Comparison of ENCODE assay signal across 9 cellular contexts in the genomic region with DNA sequence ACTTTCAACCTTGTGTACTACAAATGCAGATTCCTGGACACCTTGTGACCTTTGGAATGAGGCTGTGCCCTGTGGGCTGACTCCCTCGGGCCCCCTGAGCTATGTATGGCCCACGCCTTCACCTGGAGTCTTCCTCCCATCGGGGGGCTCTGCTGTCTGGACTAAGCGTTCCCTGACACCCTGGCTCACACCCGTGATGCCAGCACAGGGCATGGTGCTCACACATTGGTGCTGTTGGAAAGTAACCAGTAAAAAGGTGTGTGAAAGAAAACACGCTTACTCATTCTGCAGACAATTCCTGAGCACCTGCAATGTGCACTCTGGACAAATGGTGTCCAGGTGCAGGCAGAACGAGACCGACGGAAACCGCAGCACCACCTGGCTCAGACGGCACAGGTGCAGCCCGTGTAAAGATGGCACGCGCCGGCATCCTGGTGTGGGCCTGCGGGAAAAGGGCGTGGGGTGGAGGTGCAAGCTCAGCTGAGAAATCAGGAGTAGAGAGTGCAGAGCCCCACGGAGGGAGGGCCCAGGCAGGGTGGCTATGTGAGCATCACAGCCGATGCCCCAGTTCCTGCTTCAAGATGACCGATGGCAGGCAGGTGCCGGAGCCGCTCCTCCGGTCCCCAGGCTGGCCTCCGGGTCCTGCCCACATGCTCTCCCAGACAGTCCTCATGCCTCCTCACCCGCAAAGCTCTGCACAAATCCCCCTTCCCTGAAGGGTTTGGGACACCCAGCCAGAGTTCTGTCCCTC. TPM values are rescaled to one million over a fixed set of nuclear protein-coding genes. Genes with fewer than 3 reads are reported as not detected.
DNase-seq lines count a peak whose midpoint lies in the region; ATAC-seq, FAIRE-seq and TF ChIP-seq lines count a peak whose summit lies in the region.
"Had no signal": no experiment of that assay in that cellular context is flagged by ENCODE, and none has a peak within 500 bp of the region (broad histone marks: within the 10 kb centered on the region; RNA-seq: fewer than 3 reads in every experiment).

No MANE protein-coding gene starts in this region.

- DNase-seq in NCI-H748 (lab: John Stamatoyannopoulos, UW; ENCODE audit: unreplicated experiment) (peak; percentile 51), NCI-H748 treated with DMSO at 0.1 percent for 48 hours (lab: John Stamatoyannopoulos, UW) (no peak), HepG2 (ENCODE audit: low spot score) (no peak), suprapubic skin (ENCODE audit: low spot score in 2 of 2) (peak; percentile 44 to 70), germinal center (ENCODE audit: low spot score) (no peak), GM10248 (ENCODE audit: extremely low spot score) (no peak), NCI-H1436 (lab: John Stamatoyannopoulos, UW) (no peak)

- H3K4me1 ChIP-seq in HepG2 (ENCODE audit: insufficient read depth, low read length) (peaks cover 55% of the 10 kb centered on the region), suprapubic skin (peaks cover 7% of the 10 kb centered on the region)

- no TSS peak for BruUV-seq in HepG2 (replicated peaks; lab: Mats Ljungman, UMichigan)

- H3K27me3 ChIP-seq in SU-DHL-6 (ENCODE audit: low read length) (no peaks in the 10 kb centered on the region), HepG2 (ENCODE audit: control insufficient read depth in 1 of 2, insufficient read depth in 2 of 2, low read length in 2 of 2) (no peaks in the 10 kb centered on the region), suprapubic skin (no peaks in the 10 kb centered on the region)

- TF ChIP-seq CTCF in SU-DHL-6 (IDR thresholded peaks at IDR 0.05; ENCODE audit: insufficient read depth, low read length, poor library complexity, severe bottlenecking) (no peak), HepG2 (CRISPR knock-in tag; IDR thresholded peaks at IDR 0.05) (no peak), suprapubic skin (IDR thresholded peaks at IDR 0.05) (no peak), GM10248 (IDR thresholded peaks at IDR 0.05; ENCODE audit: control extremely low read depth, extremely low read depth, low read depth, missing control alignments) (no peak)

- WGBS in HepG2 (ENCODE audit: low lambda C conversion rate), result 91% methylated on average over 20 of the region's 25 CpGs
- WGBS in suprapubic skin, result 93% methylated on average over 25 of the region's 25 CpGs

- no peak overlapping the region for H2AFZ ChIP-seq in SU-DHL-6 (ENCODE audit: low read depth, low read length, severe bottlenecking)
- H2AFZ ChIP-seq in HepG2 (ENCODE audit: low read length), result no peak overlapping the region

- peaks cover 81% of the 10 kb centered on the region for H3K79me2 ChIP-seq in SU-DHL-6 (ENCODE audit: insufficient read depth, low read length)
- H3K79me2 ChIP-seq in HepG2 (ENCODE audit: insufficient read depth, low read length), result peaks cover 92% of the 10 kb centered on the region

- TF ChIP-seq EP300 in HepG2 (IDR thresholded peaks at IDR 0.05; ENCODE audit: low read depth in 2 of 2, low read length in 2 of 2) (no peak), HepG2 (CRISPR knock-in tag; IDR thresholded peaks at IDR 0.05; ENCODE audit: borderline replicate concordance) (no peak), suprapubic skin (IDR thresholded peaks at IDR 0.05) (no peak)

- FAIRE-seq in HepG2 (lab: Jason Lieb, UNC), result no peak

- H3K36me3 ChIP-seq in SU-DHL-6 (ENCODE audit: low read length), result no peaks in the 10 kb centered on the region
- H3K36me3 ChIP-seq in HepG2 (replicated peaks in 1 of 2; ENCODE audit: control insufficient read depth in 1 of 2, insufficient read depth in 2 of 2, low read length in 2 of 2), result peaks cover 25 to 68% of the 10 kb centered on the region in 2 experiments
- H3K36me3 ChIP-seq in suprapubic skin, result peaks cover 19% of the 10 kb centered on the region

- H3K9ac ChIP-seq in SU-DHL-6 (ENCODE audit: low read length) (no peak overlapping the region), HepG2 (ENCODE audit: insufficient read depth, low read depth, low read length) (no peak overlapping the region)

- no peak overlapping the region for H3K4me2 ChIP-seq in SU-DHL-6 (ENCODE audit: low read depth, low read length, poor library complexity, severe bottlenecking)
- H3K4me2 ChIP-seq in HepG2 (ENCODE audit: low read depth, low read length), result no peak overlapping the region

- no peak overlapping the region for H3K4me3 ChIP-seq in SU-DHL-6 (ENCODE audit: insufficient read depth, low read length, poor library complexity, severe bottlenecking)
- no peak overlapping the region for H3K4me3 ChIP-seq in HepG2 (replicated peaks in 1 of 3; ENCODE audit: insufficient read depth in 1 of 3, low read depth in 2 of 3, low read length in 3 of 3)
- no peak overlapping the region for H3K4me3 ChIP-seq in suprapubic skin

- TF ChIP-seq RAD21 in HepG2 (CRISPR knock-in tag; IDR thresholded peaks at IDR 0.05), result no peak

- H3K27ac ChIP-seq in SU-DHL-6 (ENCODE audit: low read depth, low read length) (peak overlapping the region; percentile 33), HepG2 (ENCODE audit: extremely low read length, insufficient read depth, low read length) (no peak overlapping the region), suprapubic skin (no peak overlapping the region)
- H3K27ac ChIP-seq: HL-60 had no signal

- CTCF ChIA-PET in HepG2 (lab: Yijun Ruan, JAX; ENCODE audit: low intra/inter-chr PET ratio, low total read pairs) (interaction anchor here (1.4 kb wide), 1 partner anchor 89 kb away, joined by 4 read pairs; no protein-coding TSS in a partner anchor), GM10248 (lab: Yijun Ruan, JAX) (interaction anchor here (1.0 to 3.1 kb wide), 6 partner anchors 10 to 24 kb away, joined by 3 to 15 read pairs (median 4); no protein-coding TSS in a partner anchor)

- POLR2A ChIA-PET in HepG2 (lab: Yijun Ruan, JAX), result no interaction called here
- POLR2A ChIA-PET in GM10248 (lab: Yijun Ruan, JAX), result interaction anchor here (1.2 kb wide), 1 partner anchor 9 kb away, joined by 4 read pairs; no protein-coding TSS in a partner anchor

- H3K9me2 ChIP-seq in SU-DHL-6 (replicated peaks; ENCODE audit: insufficient read depth, low read length), result no peaks in the 10 kb centered on the region

- ATAC-seq in HepG2, result no peak

- H3K9me3 ChIP-seq in SU-DHL-6 (ENCODE audit: insufficient read depth, low read length) (no peaks in the 10 kb centered on the region), HepG2 (ENCODE audit: low read length) (no peaks in the 10 kb centered on the region), suprapubic skin (no peaks in the 10 kb centered on the region)

- H4K20me1 ChIP-seq in SU-DHL-6 (ENCODE audit: low read depth, low read length), result no peaks in the 10 kb centered on the region
- peaks cover 82% of the 10 kb centered on the region for H4K20me1 ChIP-seq in HepG2 (ENCODE audit: insufficient read depth, low read length)

- TF ChIP-seq POLR2A in HepG2 (IDR thresholded peaks at IDR 0.05; ENCODE audit: insufficient read depth in 1 of 2, low read depth in 2 of 2, low read length in 2 of 2) (no peak), suprapubic skin (IDR thresholded peaks at IDR 0.05) (no peak)

- intact Hi-C loops in HepG2 (cut with micrococcal nuclease; ENCODE audit: unreplicated experiment), result no loop called here

- H3F3A ChIP-seq in SU-DHL-6 (ENCODE audit: insufficient read depth), result no peaks in the 10 kb centered on the region

- in situ Hi-C loops in HepG2 (cut with HindIII; ENCODE audit: extremely low pct_ligation_motif_present, low pct_unique_long_range_greater_than_20kb), result loop anchor here (25.0 kb wide), 1 partner anchor 125 kb away; no protein-coding TSS in a partner anchor

TF ChIP-seq in HepG2, 621 proteins besides CTCF, POLR2A, EP300 and RAD21 (continues in another document):
- TF ChIP-seq HNF4A (CRISPR knock-in tag; IDR thresholded peaks at IDR 0.05), result 0 out of 2 replicates have a peak, but pooled peaks have one; percentile 8
- TF ChIP-seq ESRRA (CRISPR knock-in tag; IDR thresholded peaks at IDR 0.05; ENCODE audit: low read depth), result no peak
- no peak for TF ChIP-seq TCF7L2 (IDR thresholded peaks at IDR 0.05; ENCODE audit: low read depth, low read length)

RNA-seq across cellular contexts. Expression of gene LPCAT1, which starts 11.0 kb away (rescaled TPM):
- 16.0 and 29.8 TPM in 2 replicates for total RNA-seq in HepG2 (2016; rRNA removed; fragmentation: Illumina TruSeq; extraction: Trizol)
- total RNA-seq in HepG2 (2016; cell fraction: cytosol; rRNA removed; fragmentation: Illumina TruSeq; extraction: Trizol; ENCODE audit: low read depth), result 5.1 and 9.2 TPM in 2 replicates
- 14.3 and 34.5 TPM in 2 replicates for total RNA-seq in HepG2 (2016; cell fraction: insoluble cytoplasmic fraction; rRNA removed; fragmentation: Illumina TruSeq; extraction: Trizol)
- total RNA-seq in HepG2 (2016; cell fraction: membrane; rRNA removed; fragmentation: Illumina TruSeq; extraction: Trizol), result 14.8 and 16.4 TPM in 2 replicates
- 37.9 and 47.2 TPM in 2 replicates for total RNA-seq in HepG2 (2016; cell fraction: nucleus; rRNA removed; fragmentation: Illumina TruSeq; extraction: Trizol)
- polyA plus RNA-seq in HepG2 (2011; rRNA removed), result 90.6 and 115 TPM in 2 replicates
- 65.4 and 69.9 TPM in 2 replicates for polyA plus RNA-seq in HepG2 (2011; cell fraction: cytosol; rRNA removed)
- 330 and 361 TPM in 2 replicates for polyA plus RNA-seq in HepG2 (2011; cell fraction: nucleus; rRNA removed)
- 104 and 122 TPM in 2 replicates for polyA plus RNA-seq in HepG2 (2012)
- 3.8 and 4.2 TPM in 2 replicates for polyA plus RNA-seq in HepG2 (2016; cell fraction: cytosol; fragmentation: Illumina TruSeq; extraction: Trizol; ENCODE audit: low read depth)
- polyA plus RNA-seq in HepG2 (2016; cell fraction: insoluble cytoplasmic fraction; fragmentation: Illumina TruSeq; extraction: Trizol; ENCODE audit: low read depth), result 18.3 and 19.5 TPM in 2 replicates
- polyA plus RNA-seq in HepG2 (2016; cell fraction: membrane; fragmentation: Illumina TruSeq; extraction: Trizol; ENCODE audit: low read depth), result 9.2 and 10.4 TPM in 2 replicates
- polyA plus RNA-seq in HepG2 (2016; cell fraction: nucleus; fragmentation: Illumina TruSeq; extraction: Trizol; ENCODE audit: insufficient read depth, low read depth), result 89.7 and 92.4 TPM in 2 replicates
- 56.1 and 65.1 TPM in 2 replicates for polyA minus RNA-seq in HepG2 (2011; rRNA and poly(A)+ RNA removed; ENCODE audit: low replicate concordance)
- polyA minus RNA-seq in HepG2 (2011; cell fraction: cytosol; rRNA and poly(A)+ RNA removed), result 44.6 and 51.7 TPM in 2 replicates
- polyA minus RNA-seq in HepG2 (2011; cell fraction: nucleus; rRNA and poly(A)+ RNA removed), result 90.3 and 92.4 TPM in 2 replicates
- 10 to 100 TPM; 11.3 to 21.0 (median 13.8) TPM for total RNA-seq in suprapubic skin

Comparison
In these comparisons a context has a peak if more than half of its experiments do, and no peak if none do; other contexts are left out.
1. DNase-seq: peak in NCI-H748 (single experiment) and suprapubic skin (2 of 2); none in NCI-H748 treated with DMSO at 0.1 percent for 48 hours (single experiment), HepG2 (single experiment), germinal center (single experiment), GM10248 (single experiment) and NCI-H1436 (single experiment).